ENCODE assay signal across 1 cellular context in genomic region chr3:114331007-114331406, GRCh38.
TF ChIP-seq lines count a peak whose summit lies in the region.

No MANE protein-coding gene starts in this region.

TF ChIP-seq in H1, 55 proteins besides CTCF, POLR2A, EP300 and RAD21:
- TF ChIP-seq BCL11A (IDR thresholded peaks at IDR 0.05; ENCODE audit: low read depth in 2 of 2, low read length in 2 of 2): no peak
- no peak for TF ChIP-seq EZH2 (IDR thresholded peaks at IDR 0.05; ENCODE audit: low read depth, low read length, severe bottlenecking)
- no peak for TF ChIP-seq BRCA1 (IDR thresholded peaks at IDR 0.05; ENCODE audit: low read depth, low read length)
- TF ChIP-seq JUND (IDR thresholded peaks at IDR 0.05; ENCODE audit: low read length): no peak
- no peak for TF ChIP-seq SRF (IDR thresholded peaks at IDR 0.05; ENCODE audit: low read depth, low read length)
- TF ChIP-seq JUN (IDR thresholded peaks at IDR 0.05; ENCODE audit: low read depth, low read length): no peak
- TF ChIP-seq NANOG (IDR thresholded peaks at IDR 0.05; ENCODE audit: insufficient read depth, low read depth, low read length, poor library complexity, severe bottlenecking): no peak
- no peak for TF ChIP-seq TAF7 (optimal IDR thresholded peaks at IDR 0.05; ENCODE audit: borderline replicate concordance, low read depth, low read length)
- TF ChIP-seq RBBP5 (IDR thresholded peaks at IDR 0.05; ENCODE audit: borderline replicate concordance, low read depth, low read length): no peak
- TF ChIP-seq MAFK (IDR thresholded peaks at IDR 0.05; ENCODE audit: low read depth, low read length): no peak
- TF ChIP-seq CBX8 (IDR thresholded peaks at IDR 0.05; ENCODE audit: borderline replicate concordance, low read depth, low read length): no peak
- TF ChIP-seq E2F6 (IDR thresholded peaks at IDR 0.05): no peak
- no peak for TF ChIP-seq SIX5 (IDR thresholded peaks at IDR 0.05; ENCODE audit: low read depth, low read length)
- TF ChIP-seq TEAD4 (IDR thresholded peaks at IDR 0.05; ENCODE audit: low read depth, low read length): no peak
TF ChIP-seq in H1: peak in this region for 0.
